ENCODE assay signal across 15 cellular contexts in genomic region chr6:1481326-1481725, GRCh38.
DNase-seq lines count a peak whose midpoint lies in the region; ATAC-seq and TF ChIP-seq lines count a peak whose summit lies in the region.
"Had no signal": no experiment of that assay in that cellular context is flagged by ENCODE, and none has a peak within 500 bp of the region (broad histone marks: within the 10 kb centered on the region; RNA-seq: fewer than 3 reads in every experiment).

No MANE protein-coding gene starts in this region.

- intact Hi-C loops in PC-9 (cut with micrococcal nuclease; ENCODE audit: unreplicated experiment) (no loop called here), posterior vena cava (cut with DNase I) (no loop called here)

- H3K27ac Mint-ChIP-seq in endodermal cell (no peak overlapping the region), neural progenitor cell (peak overlapping the region; percentile 12)
- H3K27ac Mint-ChIP-seq: activated CD4-positive, alpha-beta T cell treated with anti-CD3 and anti-CD28 coated beads, Interleukin-2, amount 10 ng/mL, durations not matched to agents 24 days and 14 days; activated naive CD4-positive, alpha-beta T cell treated with anti-CD3 and anti-CD28 coated beads, Interleukin-2, amount 10 ng/mL, durations not matched to agents 7 days and 5 days had no signal

- CTCF ChIA-PET in PC-9 (lab: Charles Lee), result no interaction called here

- no peaks in the 10 kb centered on the region for H3K27me3 Mint-ChIP-seq in endodermal cell (ENCODE audit: insufficient read depth)
- peaks cover 17% of the 10 kb centered on the region for H3K27me3 Mint-ChIP-seq in neural progenitor cell (ENCODE audit: insufficient read depth, low read depth)

- POLR2A ChIA-PET in PC-9 (lab: Charles Lee; ENCODE audit: unreplicated experiment), result interaction anchor here (0.5 to 0.8 kb wide), 6 partner anchors 12 to 811 kb away, joined by 3 to 7 read pairs (median 4); no protein-coding TSS in a partner anchor

- peak; percentile 18 for DNase-seq in COLO829 (ENCODE audit: low spot score)
- peak; percentile 65 to 90 for DNase-seq in PC-9
- peak; percentile 19 for DNase-seq in endodermal cell
- DNase-seq in neural progenitor cell (ENCODE audit: low spot score), result no peak
- DNase-seq in posterior vena cava (ENCODE audit: low spot score), result no peak
- DNase-seq in HUDEP-2 (lab: John Stamatoyannopoulos, UW; ENCODE audit: unreplicated experiment in 76 of 76), result no peak
- DNase-seq: activated CD4-positive, alpha-beta T cell treated with anti-CD3 and anti-CD28 coated beads, Interleukin-2, amount 10 ng/mL, durations not matched to agents 24 days and 14 days; activated naive CD4-positive, alpha-beta T cell treated with anti-CD3 and anti-CD28 coated beads, Interleukin-2, amount 10 ng/mL, durations not matched to agents 7 days and 5 days; DMS 273 treated with DMSO at 0.1 percent for 48 hours; NCI-H1092 treated with DMSO at 0.1 percent for 48 hours; NCI-H526 treated with DMSO at 0.1 percent for 48 hours had no signal

- H3K4me3 Mint-ChIP-seq in endodermal cell (no peak overlapping the region), neural progenitor cell (no peak overlapping the region)
- H3K4me3 Mint-ChIP-seq: activated CD4-positive, alpha-beta T cell treated with anti-CD3 and anti-CD28 coated beads, Interleukin-2, amount 10 ng/mL, durations not matched to agents 24 days and 14 days; activated naive CD4-positive, alpha-beta T cell treated with anti-CD3 and anti-CD28 coated beads, Interleukin-2, amount 10 ng/mL, durations not matched to agents 7 days and 5 days had no signal

- H3F3A ChIP-seq in PC-9 (ENCODE audit: insufficient read depth, low read depth) (peaks cover 17% of the 10 kb centered on the region), neural progenitor cell (ENCODE audit: low read depth) (no peaks in the 10 kb centered on the region)

- H3K4me1 ChIP-seq in PC-9 (replicated peaks; ENCODE audit: insufficient read depth) (peaks cover 30% of the 10 kb centered on the region), endodermal cell (ENCODE audit: control insufficient read depth, insufficient read depth, low read length) (no peaks in the 10 kb centered on the region), neural progenitor cell (no peaks in the 10 kb centered on the region)

- no peak for TF ChIP-seq CTCF in PC-9 (conservative IDR thresholded peaks at IDR 0.05)
- no peak for TF ChIP-seq CTCF in endodermal cell (conservative IDR thresholded peaks at IDR 0.05)
- TF ChIP-seq CTCF in neural progenitor cell (IDR thresholded peaks at IDR 0.05), result no peak

- peak overlapping the region; percentile 82 for H3K27ac ChIP-seq in PC-9
- H3K27ac ChIP-seq in endodermal cell (ENCODE audit: low read depth, low read length), result peak overlapping the region; percentile 3
- H3K27ac ChIP-seq in neural progenitor cell, result no peak overlapping the region
- H3K27ac ChIP-seq: HL-60 had no signal

- peak overlapping the region; percentile 60 for H3K4me2 ChIP-seq in PC-9
- no peak overlapping the region for H3K4me2 ChIP-seq in neural progenitor cell

- H3K9me3 Mint-ChIP-seq in endodermal cell (no peaks in the 10 kb centered on the region), neural progenitor cell (no peaks in the 10 kb centered on the region)
- H3K9me3 Mint-ChIP-seq: activated CD4-positive, alpha-beta T cell treated with anti-CD3 and anti-CD28 coated beads, Interleukin-2, amount 10 ng/mL, durations not matched to agents 24 days and 14 days; activated naive CD4-positive, alpha-beta T cell treated with anti-CD3 and anti-CD28 coated beads, Interleukin-2, amount 10 ng/mL, durations not matched to agents 7 days and 5 days had no signal

- no peaks in the 10 kb centered on the region for H3K36me3 Mint-ChIP-seq in endodermal cell (ENCODE audit: low read depth)
- H3K36me3 Mint-ChIP-seq in neural progenitor cell, result no peaks in the 10 kb centered on the region
- H3K36me3 Mint-ChIP-seq: activated naive CD4-positive, alpha-beta T cell treated with anti-CD3 and anti-CD28 coated beads, Interleukin-2, amount 10 ng/mL, durations not matched to agents 7 days and 5 days had no signal

- no peaks in the 10 kb centered on the region for H3K9me2 ChIP-seq in PC-9 (ENCODE audit: insufficient read depth)

- H3K9me3 ChIP-seq in PC-9 (ENCODE audit: insufficient read depth, low read depth) (no peaks in the 10 kb centered on the region), endodermal cell (ENCODE audit: control insufficient read depth, low read length) (no peaks in the 10 kb centered on the region), neural progenitor cell (ENCODE audit: low read depth) (no peaks in the 10 kb centered on the region)

- H3K4me3 ChIP-seq in PC-9 (no peak overlapping the region), endodermal cell (ENCODE audit: low read length) (no peak overlapping the region), neural progenitor cell (no peak overlapping the region)
- H3K4me3 ChIP-seq: skin epidermis had no signal

- H2AFZ ChIP-seq in PC-9 (no peak overlapping the region), neural progenitor cell (replicated peaks) (no peak overlapping the region)

- H4K20me1 ChIP-seq in PC-9 (ENCODE audit: insufficient read depth) (no peaks in the 10 kb centered on the region), neural progenitor cell (ENCODE audit: low read depth) (no peaks in the 10 kb centered on the region)

- ATAC-seq in HG02852 (IDR thresholded peaks at IDR 0.05; ENCODE audit: unreplicated experiment) (no peak), GM19455 (IDR thresholded peaks at IDR 0.05; ENCODE audit: unreplicated experiment) (no peak)

- BruUV-seq in PC-9 (replicated peaks; lab: Mats Ljungman, UMichigan), result no TSS peak

- H3K79me2 ChIP-seq in PC-9 (ENCODE audit: low read depth), result no peaks in the 10 kb centered on the region
- H3K79me2 ChIP-seq in neural progenitor cell (ENCODE audit: low read depth), result no peaks in the 10 kb centered on the region

- H3K4me1 Mint-ChIP-seq in endodermal cell (no peaks in the 10 kb centered on the region), neural progenitor cell (peaks cover 27% of the 10 kb centered on the region)
- H3K4me1 Mint-ChIP-seq: activated CD4-positive, alpha-beta T cell treated with anti-CD3 and anti-CD28 coated beads, Interleukin-2, amount 10 ng/mL, durations not matched to agents 24 days and 14 days; activated naive CD4-positive, alpha-beta T cell treated with anti-CD3 and anti-CD28 coated beads, Interleukin-2, amount 10 ng/mL, durations not matched to agents 7 days and 5 days had no signal

- H3K9ac ChIP-seq in endodermal cell (ENCODE audit: extremely low read depth, low read length, poor library complexity, severe bottlenecking) (no peak overlapping the region), neural progenitor cell (no peak overlapping the region)

- H3K27me3 ChIP-seq in PC-9 (ENCODE audit: insufficient read depth, low read depth), result no peaks in the 10 kb centered on the region
- no peaks in the 10 kb centered on the region for H3K27me3 ChIP-seq in endodermal cell (ENCODE audit: control insufficient read depth, insufficient read depth, low read length, poor library complexity, severe bottlenecking)
- H3K27me3 ChIP-seq in neural progenitor cell, result no peaks in the 10 kb centered on the region

- H3K36me3 ChIP-seq in PC-9 (ENCODE audit: low read depth) (no peaks in the 10 kb centered on the region), endodermal cell (ENCODE audit: control insufficient read depth, insufficient read depth, low read length) (no peaks in the 10 kb centered on the region), neural progenitor cell (no peaks in the 10 kb centered on the region)

Comparison
In these comparisons a context has a peak if more than half of its experiments do, and no peak if none do; other contexts are left out.
1. DNase-seq: peak in COLO829 (single experiment), PC-9 (2 of 2) and endodermal cell (single experiment); none in neural progenitor cell (single experiment), posterior vena cava (single experiment) and HUDEP-2 (0 of 76).